8 cellular contexts compared by ENCODE assay signal in the genomic region with DNA sequence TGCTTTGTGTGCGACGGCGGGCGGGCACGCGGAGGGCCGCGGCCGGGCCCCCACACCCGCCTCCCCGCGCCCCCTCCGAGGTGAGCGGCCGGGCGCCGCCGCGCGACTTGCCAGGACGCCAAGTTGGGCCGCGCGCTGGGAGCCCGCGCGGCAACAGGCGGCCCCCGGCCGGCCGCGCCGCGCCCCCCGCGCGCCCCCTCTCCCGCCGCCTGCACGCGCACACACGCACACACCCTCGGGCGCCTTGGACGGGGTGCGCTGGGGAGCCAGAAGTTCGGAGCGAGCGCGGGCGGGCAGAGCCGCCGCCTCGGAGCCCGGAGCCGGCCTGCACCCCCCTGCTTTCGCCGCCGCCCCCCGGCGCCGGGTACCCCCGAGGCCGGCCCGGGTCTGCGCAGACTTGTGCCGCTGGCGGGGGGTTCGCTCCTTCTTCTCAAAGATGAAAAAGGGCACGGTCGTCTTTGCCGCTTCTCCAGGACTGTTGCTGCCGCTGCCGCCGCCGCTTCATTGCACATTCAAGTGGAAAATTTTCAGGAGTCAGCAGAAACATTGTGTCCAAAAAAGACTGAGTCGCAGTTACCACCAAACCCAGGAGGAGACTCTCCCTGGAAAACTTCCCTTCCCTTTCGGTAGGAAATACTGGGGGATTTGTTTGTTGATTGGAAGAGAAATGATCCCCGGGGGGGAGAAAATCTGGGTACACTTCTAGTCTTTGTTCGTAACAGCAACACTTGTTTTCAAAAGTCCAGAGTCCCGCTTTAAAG. TPM values are rescaled to one million over a fixed set of nuclear protein-coding genes. Genes with fewer than 3 reads are reported as not detected.
A peak's percentile ranks its signal among the peaks of the same experiment; 100 is the strongest.
DNase-seq lines count a peak whose midpoint lies in the region; ATAC-seq and TF ChIP-seq lines count a peak whose summit lies in the region.

No MANE protein-coding gene starts in this region.

- peaks cover 65 to 74% of the 10 kb centered on the region in 2 donors for H3K27me3 Mint-ChIP-seq in CD8-positive, alpha-beta memory T cell
- H3K27me3 Mint-ChIP-seq in nephron (ENCODE audit: low read depth), result no peaks in the 10 kb centered on the region

- H3K4me3 Mint-ChIP-seq in CD8-positive, alpha-beta memory T cell, result peak overlapping the region; percentile 63 to 86 (median 78)
- peak overlapping the region; percentile 92 to 99 (median 99) for H3K4me3 Mint-ChIP-seq in nephron

- CTCF ChIA-PET in CD8-positive, alpha-beta memory T cell (lab: Charles Lee), result no interaction called here

- peaks cover 34% of the 10 kb centered on the region for H3K27me3 ChIP-seq in CD8-positive, alpha-beta memory T cell (ENCODE audit: insufficient read depth, low read length, poor library complexity, severe bottlenecking)
- H3K27me3 ChIP-seq in WERI-Rb-1 (ENCODE audit: insufficient read depth, low read depth, severe bottlenecking), result no peaks in the 10 kb centered on the region

- peak overlapping the region in 1 of 8 donors; percentile 57 for H3K27ac Mint-ChIP-seq in CD8-positive, alpha-beta memory T cell
- H3K27ac Mint-ChIP-seq in nephron, result peak overlapping the region; percentile 96 to 97 (median 97)

- H3K9me3 Mint-ChIP-seq in CD8-positive, alpha-beta memory T cell, result peaks cover 0 to 3% (median 0%) of the 10 kb centered on the region in 5 donors
- H3K9me3 Mint-ChIP-seq in nephron, result no peaks in the 10 kb centered on the region

- H3K36me3 Mint-ChIP-seq in CD8-positive, alpha-beta memory T cell, result no peaks in the 10 kb centered on the region
- H3K36me3 Mint-ChIP-seq in nephron (ENCODE audit: low read depth), result no peaks in the 10 kb centered on the region

- peaks cover 11 to 21% (median 20%) of the 10 kb centered on the region in 3 donors for H3K4me1 Mint-ChIP-seq in CD8-positive, alpha-beta memory T cell
- H3K4me1 Mint-ChIP-seq in nephron, result peaks cover 44% of the 10 kb centered on the region

- no peaks in the 10 kb centered on the region for H3K36me3 ChIP-seq in CD8-positive, alpha-beta memory T cell (ENCODE audit: insufficient read depth, low read length)
- peaks cover 24% of the 10 kb centered on the region for H3K36me3 ChIP-seq in WERI-Rb-1

- no peak for TF ChIP-seq CTCF in WERI-Rb-1 (IDR thresholded peaks at IDR 0.05; ENCODE audit: low read depth, low read length)
- no peak for TF ChIP-seq CTCF in fibroblast of villous mesenchyme (IDR thresholded peaks at IDR 0.05; ENCODE audit: insufficient read depth, low read depth, low read length)
- no peak for TF ChIP-seq CTCF in nephron (IDR thresholded peaks at IDR 0.05; ENCODE audit: unreplicated experiment in 3 of 3)

- H3K27ac ChIP-seq in CD8-positive, alpha-beta memory T cell (ENCODE audit: low read depth, low read length), result no peak overlapping the region
- H3K27ac ChIP-seq in WERI-Rb-1, result peak overlapping the region; percentile 87

- ATAC-seq in HG02885 (IDR thresholded peaks at IDR 0.05; ENCODE audit: poor library complexity, unreplicated experiment), result peak; percentile 14
- no peak for ATAC-seq in HG02840 (IDR thresholded peaks at IDR 0.05; ENCODE audit: low FRiP score, unreplicated experiment)

- POLR2A ChIA-PET in CD8-positive, alpha-beta memory T cell (lab: Charles Lee), result no interaction called here

- H3K4me3 ChIP-seq in CD8-positive, alpha-beta memory T cell (ENCODE audit: low read length), result no peak overlapping the region
- H3K4me3 ChIP-seq in WERI-Rb-1 (ENCODE audit: low read depth, low read length) (peak overlapping the region; percentile 76), fibroblast of villous mesenchyme (ENCODE audit: low read depth, low read length) (peak overlapping the region; percentile 85)

- DNase-seq in CD8-positive, alpha-beta memory T cell, result peak in 1 of 5 donors; percentile 11
- DNase-seq in WERI-Rb-1, result no peak
- DNase-seq in fibroblast of villous mesenchyme (ENCODE audit: low read depth), result no peak
- DNase-seq in SIG-M5 (lab: John Stamatoyannopoulos, UW), result no peak
- no peak for DNase-seq in dedifferentiated amniotic fluid mesenchymal stem cell (ENCODE audit: extremely low spot score)

- peaks cover 11% of the 10 kb centered on the region for H3K4me1 ChIP-seq in CD8-positive, alpha-beta memory T cell (ENCODE audit: insufficient read depth, low read length)

- no peaks in the 10 kb centered on the region for H3K9me3 ChIP-seq in CD8-positive, alpha-beta memory T cell (ENCODE audit: low read length)
- H3K9me3 ChIP-seq in WERI-Rb-1 (ENCODE audit: severe bottlenecking), result no peaks in the 10 kb centered on the region

RNA-seq across cellular contexts. Expression of gene TEAD1, which starts 0.9 kb away (rescaled TPM):
- total RNA-seq in CD8-positive, alpha-beta memory T cell, result under 1 TPM; 0.59 to 0.89 TPM
- not detected for polyA plus RNA-seq in CD8-positive, alpha-beta memory T cell
- total RNA-seq in fibroblast of villous mesenchyme, result 209 and 244 TPM in 2 replicates

Comparison
In these comparisons a context has a peak if more than half of its experiments do, and no peak if none do; other contexts are left out.
1. RNA of gene TEAD1, which starts 0.9 kb away (total RNA-seq): 209 to 244 TPM in fibroblast of villous mesenchyme; 0.59 to 0.89 TPM in CD8-positive, alpha-beta memory T cell; every median in the first group is over 100 times any median in the second.